Comparison of ENCODE assay signal across 16 cellular contexts in genomic region chr4:83040269-83040668, GRCh38. TPM values are rescaled to one million over a fixed set of nuclear protein-coding genes. Genes with fewer than 3 reads are reported as not detected.
DNase-seq lines count a peak whose midpoint lies in the region; ATAC-seq and TF ChIP-seq lines count a peak whose summit lies in the region.
"Had no signal": no experiment of that assay in that cellular context is flagged by ENCODE, and none has a peak within 500 bp of the region (broad histone marks: within the 10 kb centered on the region; RNA-seq: fewer than 3 reads in every experiment).

No MANE protein-coding gene starts in this region.

- H3K27me3 ChIP-seq in GM23338 (ENCODE audit: insufficient read depth) (no peaks in the 10 kb centered on the region), brain microvascular endothelial cell (replicated peaks) (no peaks in the 10 kb centered on the region), thoracic aorta (replicated peaks; ENCODE audit: insufficient read depth) (no peaks in the 10 kb centered on the region), gastrocnemius medialis (no peaks in the 10 kb centered on the region)
- H3K27me3 ChIP-seq: Peyer's patch had no signal

- in situ Hi-C loops in brain microvascular endothelial cell (cut with HindIII; ENCODE audit: low pct_ligation_motif_present, low sequenced_read_pairs) (loop anchor here (25.0 kb wide), 1 partner anchor 222 kb away; no protein-coding TSS in a partner anchor), gastrocnemius medialis (cut with MboI; ENCODE audit: low sequenced_read_pairs in 4 of 4) (loop anchor here in 2 of 4 donors (25.0 kb wide), 1 partner anchor 422 kb away; the partner anchor contains the start of genes HELQ (in 2 of the 2) and MRPS18C (in 2 of the 2))

- H3K4me1 Mint-ChIP-seq in GM23338: no peaks in the 10 kb centered on the region; the same call in 2 of the 3 replicates
- H3K4me1 Mint-ChIP-seq in glutamatergic neuron (ENCODE audit: low read depth, unreplicated experiment): peaks cover 5% of the 10 kb centered on the region

- peaks cover 71% of the 10 kb centered on the region for H3K79me2 ChIP-seq in GM23338 (replicated peaks; ENCODE audit: insufficient read depth)

- H3K4me3 ChIP-seq in GM23338 (no peak overlapping the region), brain microvascular endothelial cell (ENCODE audit: low read depth, low read length) (no peak overlapping the region), thoracic aorta (no peak overlapping the region), gastrocnemius medialis (no peak overlapping the region)
- H3K4me3 ChIP-seq: Peyer's patch had no signal

- TF ChIP-seq CTCF in GM23338 (conservative IDR thresholded peaks at IDR 0.05; ENCODE audit: low read depth in 2 of 2): 0 out of 4 replicates have a peak, but pooled peaks of 1 of the 2 experiments have one; percentile 6
- peak; percentile 25 for TF ChIP-seq CTCF in brain microvascular endothelial cell (IDR thresholded peaks at IDR 0.05; ENCODE audit: low read depth, low read length, missing control alignments)
- peak; percentile 22 for TF ChIP-seq CTCF in glutamatergic neuron (IDR thresholded peaks at IDR 0.05; ENCODE audit: partially characterized antibody, unreplicated experiment)
- peak; percentile 9 for TF ChIP-seq CTCF in thoracic aorta (IDR thresholded peaks at IDR 0.05)
- TF ChIP-seq CTCF in gastrocnemius medialis (IDR thresholded peaks at IDR 0.05 in 4 of 5, conservative IDR thresholded peaks at IDR 0.05 in 1 of 5): no peak

- H3K27me3 Mint-ChIP-seq in GM23338 (ENCODE audit: insufficient read depth, low read depth, poor library complexity) (no peaks in the 10 kb centered on the region), glutamatergic neuron (ENCODE audit: unreplicated experiment) (no peaks in the 10 kb centered on the region)
- H3K27me3 Mint-ChIP-seq: B cell; CD4-positive, alpha-beta memory T cell had no signal

- intact Hi-C loops in gastrocnemius medialis (cut with DNase I; ENCODE audit: low total_unique reads): no loop called here

- no peaks in the 10 kb centered on the region; the same call in 1 of the 2 replicates for H3K36me3 ChIP-seq in GM23338 (ENCODE audit: insufficient read depth)
- no peaks in the 10 kb centered on the region for H3K36me3 ChIP-seq in brain microvascular endothelial cell (replicated peaks)
- H3K36me3 ChIP-seq in thoracic aorta: no peaks in the 10 kb centered on the region
- H3K36me3 ChIP-seq in gastrocnemius medialis: no peaks in the 10 kb centered on the region
- H3K36me3 ChIP-seq: Peyer's patch had no signal

- H3K4me3 Mint-ChIP-seq in GM23338: no peak overlapping the region
- no peak overlapping the region for H3K4me3 Mint-ChIP-seq in glutamatergic neuron (ENCODE audit: unreplicated experiment)
- H3K4me3 Mint-ChIP-seq: B cell had no signal

- H3K9me3 ChIP-seq in thoracic aorta (no peaks in the 10 kb centered on the region), gastrocnemius medialis (no peaks in the 10 kb centered on the region)
- H3K9me3 ChIP-seq: Peyer's patch had no signal

- H3K27ac ChIP-seq in GM23338 (ENCODE audit: low read depth): no peak overlapping the region
- H3K27ac ChIP-seq in brain microvascular endothelial cell: no peak overlapping the region
- H3K27ac ChIP-seq in thoracic aorta: no peak overlapping the region
- peak overlapping the region in 1 of 4 donors; percentile 22 for H3K27ac ChIP-seq in gastrocnemius medialis
- H3K27ac ChIP-seq: Peyer's patch had no signal

- no peak for TF ChIP-seq POLR2A in gastrocnemius medialis (IDR thresholded peaks at IDR 0.05)

- H3K9me2 ChIP-seq in GM23338 (ENCODE audit: insufficient read depth): no peaks in the 10 kb centered on the region

- peak; percentile 12 for DNase-seq in GM23338 (ENCODE audit: low spot score)
- no peak for DNase-seq in brain microvascular endothelial cell
- DNase-seq in glutamatergic neuron: no peak
- no peak for DNase-seq in thoracic aorta (ENCODE audit: low spot score)
- no peak for DNase-seq in ecto neural progenitor cell (ENCODE audit: low spot score)
- DNase-seq in gastrocnemius medialis: no peak
- no peak for DNase-seq in superior temporal gyrus (ENCODE audit: extremely low spot score)
- DNase-seq: CD4-positive, alpha-beta memory T cell; DMS79 treated with DMSO at 0.1 percent for 48 hours; GDM1; Karpas-422; NCI-H187 treated with DMSO at 0.1 percent for 48 hours; NCI-H2171; Peyer's patch; Right ventricle myocardium superior had no signal

- H3F3A ChIP-seq in GM23338 (replicated peaks; ENCODE audit: low read depth): no peaks in the 10 kb centered on the region

- no peaks in the 10 kb centered on the region for H3K9me3 Mint-ChIP-seq in GM23338
- H3K9me3 Mint-ChIP-seq in glutamatergic neuron (ENCODE audit: unreplicated experiment): no peaks in the 10 kb centered on the region
- H3K9me3 Mint-ChIP-seq: CD4-positive, alpha-beta memory T cell had no signal

- no peaks in the 10 kb centered on the region for H3K36me3 Mint-ChIP-seq in GM23338 (ENCODE audit: low read depth)
- H3K36me3 Mint-ChIP-seq in glutamatergic neuron (ENCODE audit: unreplicated experiment): no peaks in the 10 kb centered on the region

- peaks cover 6% of the 10 kb centered on the region for H4K20me1 ChIP-seq in GM23338 (replicated peaks; ENCODE audit: insufficient read depth)

- ATAC-seq in GM23338: no peak
- no peak for ATAC-seq in thoracic aorta (ENCODE audit: insufficient number of reproducible peaks, low FRiP score, low read depth)
- ATAC-seq in gastrocnemius medialis: no peak

- no peak overlapping the region for H3K4me2 ChIP-seq in GM23338

- H3K27ac Mint-ChIP-seq in GM23338 (no peak overlapping the region), glutamatergic neuron (ENCODE audit: unreplicated experiment) (no peak overlapping the region)
- H3K27ac Mint-ChIP-seq: B cell had no signal

- H3K4me1 ChIP-seq in GM23338 (ENCODE audit: insufficient read depth) (no peaks in the 10 kb centered on the region; the same call in 1 of the 2 replicates), thoracic aorta (ENCODE audit: control insufficient read depth in 1 of 2, low read depth in 2 of 2) (peaks cover 12 to 34% of the 10 kb centered on the region in 2 donors), gastrocnemius medialis (peaks cover 31 to 42% of the 10 kb centered on the region in 2 donors)

- no peak overlapping the region for H2AFZ ChIP-seq in GM23338

TF ChIP-seq in GM23338, 12 proteins besides CTCF, POLR2A, EP300 and RAD21 (continues in another document):
- TF ChIP-seq STAT1 (IDR thresholded peaks at IDR 0.05; ENCODE audit: unreplicated experiment): no peak
- no peak for TF ChIP-seq ZNF331 (CRISPR knock-in tag; IDR thresholded peaks at IDR 0.05; ENCODE audit: low read depth)
- TF ChIP-seq EZH2 (IDR thresholded peaks at IDR 0.05; ENCODE audit: low read depth, unreplicated experiment): no peak

RNA-seq across cellular contexts. Expression of gene COPS4, which starts 5.3 kb away (rescaled TPM):
- total RNA-seq in GM23338 (2014; rRNA removed; shearing (Covaris generic)): 34.2 and 46.6 TPM in 2 replicates
- 19.9 and 23.7 TPM in 2 replicates for polyA plus RNA-seq in GM23338 (2016; fragmentation: Nextera tagmentation; extraction: Ambion mirVana)
- total RNA-seq in glutamatergic neuron (ENCODE audit: unreplicated experiment) (35.2 TPM), thoracic aorta (10 to 100 TPM; 40.3 to 70.7 TPM), gastrocnemius medialis (100 to 1,000 TPM in 2 of 4 donors, 10 to 100 TPM in 2; 67.9 to 151 (median 91.9) TPM)

RNA-seq across cellular contexts. Expression of gene LIN54, which starts 29.6 kb away (rescaled TPM):
- 11.2 and 15.7 TPM in 2 replicates for total RNA-seq in GM23338 (2014; rRNA removed; shearing (Covaris generic))
- 3.7 and 4.0 TPM in 2 replicates for polyA plus RNA-seq in GM23338 (2016; fragmentation: Nextera tagmentation; extraction: Ambion mirVana)
- total RNA-seq in glutamatergic neuron (ENCODE audit: unreplicated experiment): 10.9 TPM
- 10 to 100 TPM; 10.3 to 13.6 TPM for total RNA-seq in thoracic aorta
- 10 to 100 TPM; 12.0 to 25.0 (median 14.5) TPM for total RNA-seq in gastrocnemius medialis

Comparison
In these comparisons a context has a peak if more than half of its experiments do, and no peak if none do; other contexts are left out.
1. CTCF ChIP-seq: peak in brain microvascular endothelial cell (single experiment), glutamatergic neuron (single experiment) and thoracic aorta (single experiment); none in gastrocnemius medialis (0 of 5).